In the genomic region with DNA sequence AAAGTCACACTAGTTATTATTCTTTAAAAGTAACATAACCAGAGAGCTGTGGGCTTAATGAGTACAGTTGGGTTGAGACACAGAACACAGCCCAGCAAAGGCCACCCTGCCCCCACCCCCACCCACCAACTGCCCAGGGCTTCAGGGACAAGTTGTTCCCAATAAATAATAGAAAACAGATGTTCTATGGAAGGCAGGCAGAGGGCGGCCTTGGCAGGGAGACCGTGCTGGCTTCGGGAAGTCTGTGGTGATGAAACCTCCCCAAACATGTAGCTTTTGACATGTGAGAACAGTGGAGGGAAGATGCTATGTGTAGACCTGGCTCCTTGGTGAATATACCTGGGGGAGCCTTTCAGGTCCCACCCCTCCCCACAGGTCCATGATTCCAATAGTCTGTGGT, we compare ENCODE assay signal across 8 cellular contexts.
A peak's percentile ranks its signal among the peaks of the same experiment; 100 is the strongest.
DNase-seq lines count a peak whose midpoint lies in the region; ATAC-seq lines count a peak whose summit lies in the region.

No MANE protein-coding gene starts in this region.

- peak; percentile 70 for DNase-seq in AG08395 (ENCODE audit: low spot score)
- peak; percentile 58 for DNase-seq in NCI-H1694 treated with DMSO at 0.1 percent for 48 hours (lab: John Stamatoyannopoulos, UW)
- peak; percentile 74 for DNase-seq in dedifferentiated amniotic fluid mesenchymal stem cell (ENCODE audit: extremely low spot score)
- DNase-seq in NCI-H1105 (lab: John Stamatoyannopoulos, UW) = no peak
- no peak for DNase-seq in NCI-H2107 (lab: John Stamatoyannopoulos, UW)
- DNase-seq in NK-92 (lab: John Stamatoyannopoulos, UW; ENCODE audit: unreplicated experiment) = no peak

- no peaks in the 10 kb centered on the region for H3K9me3 ChIP-seq in muscle layer of colon (ENCODE audit: low read length)

- H3K27me3 ChIP-seq in muscle layer of colon (ENCODE audit: control insufficient read depth in 1 of 2, insufficient read depth in 2 of 2, low read length in 2 of 2) = no peaks in the 10 kb centered on the region

- peaks cover 6% of the 10 kb centered on the region for H3K36me3 ChIP-seq in muscle layer of colon (ENCODE audit: insufficient read depth, low read length)

- ATAC-seq in HG03025 (IDR thresholded peaks at IDR 0.05; ENCODE audit: low FRiP score, unreplicated experiment) = no peak

- H3K27ac ChIP-seq in muscle layer of colon (ENCODE audit: low read depth, low read length) = peak overlapping the region; percentile 10

- H3K4me1 ChIP-seq in muscle layer of colon (ENCODE audit: insufficient read depth, low read length) = peaks cover 13% of the 10 kb centered on the region

- no peak overlapping the region for H3K4me3 ChIP-seq in muscle layer of colon (ENCODE audit: low read depth in 1 of 2, low read length in 2 of 2)

- H3K9ac ChIP-seq in muscle layer of colon (ENCODE audit: low read length) = no peak overlapping the region

Comparison
In these comparisons a context has a peak if more than half of its experiments do, and no peak if none do; other contexts are left out.
1. DNase-seq: peak in AG08395 (single experiment), NCI-H1694 treated with DMSO at 0.1 percent for 48 hours (single experiment) and dedifferentiated amniotic fluid mesenchymal stem cell (single experiment); none in NCI-H1105 (single experiment), NCI-H2107 (single experiment) and NK-92 (single experiment).